ENCODE assay signal across 27 cellular contexts in the genomic region with DNA sequence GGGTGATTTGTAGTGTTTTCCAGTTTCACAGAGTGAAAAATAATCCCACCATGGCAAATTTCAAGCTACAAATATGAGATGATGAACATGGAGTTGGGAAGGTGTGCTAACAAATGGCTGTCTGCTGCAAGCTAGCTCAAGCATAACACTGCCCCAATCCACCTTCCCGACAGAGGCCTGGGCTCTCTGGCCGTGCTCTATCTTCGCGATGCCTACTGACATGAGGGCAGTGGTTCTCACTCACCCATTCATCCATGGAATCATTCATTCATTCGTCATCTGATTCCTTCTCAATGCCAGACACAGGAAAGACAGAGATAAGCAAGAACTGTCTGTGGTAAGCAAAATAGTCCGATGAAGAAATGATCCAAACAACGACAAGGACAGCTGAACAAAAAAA.
"Had no signal": no experiment of that assay in that cellular context is flagged by ENCODE, and none has a peak within 500 bp of the region (broad histone marks: within the 10 kb centered on the region; RNA-seq: fewer than 3 reads in every experiment).

No MANE protein-coding gene starts in this region.

- H3K27me3 ChIP-seq: left lung, ovary, right atrium auricular region, stomach, testis, thyroid gland, transverse colon, upper lobe of left lung, vagina had no signal

- H3K27ac ChIP-seq: left lung, lower lobe of right lung, ovary, right atrium auricular region, stomach, testis, thyroid gland, transverse colon, upper lobe of left lung, vagina had no signal

- DNase-seq: hypothalamus; immature natural killer cell; kidney; left colon; left lung; lower lobe of right lung; mesenchymal stem cell; naive thymus-derived CD8-positive, alpha-beta T cell; nucleus accumbens; ovary; small intestine; stimulated activated CD4-positive, alpha-beta T cell treated with anti-CD3 and anti-CD28 coated beads, Interleukin-1b, Interleukin-23, amount 100 ng/mL, for 48 hours; stimulated activated CD4-positive, alpha-beta T cell treated with anti-CD3 and anti-CD28 coated beads, Interleukin-2, amount 100 ng/mL, for 48 hours; stimulated activated CD4-positive, alpha-beta T cell treated with anti-CD3 and anti-CD28 coated beads, Interleukin-4, amount 100 ng/mL, for 4 hours; stimulated activated CD8-positive, alpha-beta memory T cell treated with anti-CD3 and anti-CD28 coated beads, Interleukin-4, amount 100 ng/mL, for 48 hours; stimulated activated naive CD4-positive, alpha-beta T cell treated with Interleukin-2 at 50 U/mL for 16 hours; stomach; thyroid gland; transverse colon; upper lobe of left lung had no signal

- H3K36me3 ChIP-seq: left lung, lower lobe of right lung, ovary, right atrium auricular region, stomach, thyroid gland, transverse colon, upper lobe of left lung, vagina had no signal

- H3K27me3 Mint-ChIP-seq: progenitor cell of endocrine pancreas had no signal

- H3K4me3 Mint-ChIP-seq: immature natural killer cell; naive thymus-derived CD8-positive, alpha-beta T cell; nephron; stimulated activated memory B cell treated with anti-CD40 and anti-IgM and Interleukin-4, amounts not matched to agents 10 μg/mL and 1 μg/mL and 100 μg/mL, for 72 hours had no signal

- ATAC-seq: left colon; left lung; lower lobe of right lung; naive thymus-derived CD8-positive, alpha-beta T cell; sciatic nerve; stimulated activated memory B cell treated with anti-CD40 and anti-IgM and Interleukin-4, amounts not matched to agents 10 μg/mL and 1 μg/mL and 100 μg/mL, for 72 hours had no signal

- H3K9me3 ChIP-seq: testis, thyroid gland had no signal

- H3K27ac Mint-ChIP-seq: immature natural killer cell; progenitor cell of endocrine pancreas; stimulated activated memory B cell treated with anti-CD40 and anti-IgM and Interleukin-4, amounts not matched to agents 10 μg/mL and 1 μg/mL and 100 μg/mL, for 72 hours had no signal

- H3K4me3 ChIP-seq: left lung, lower lobe of right lung, ovary, right atrium auricular region, stomach, testis, thyroid gland, transverse colon, upper lobe of left lung, vagina had no signal

- H3K4me1 ChIP-seq: left lung, lower lobe of right lung, right atrium auricular region, stomach, testis, thyroid gland, transverse colon, upper lobe of left lung, vagina had no signal

- H3K4me1 Mint-ChIP-seq: immature natural killer cell; naive thymus-derived CD8-positive, alpha-beta T cell; nephron had no signal
